Comparison of ENCODE assay signal across 13 cellular contexts in genomic region chr20:41387433-41387832, GRCh38. TPM values are rescaled to one million over a fixed set of nuclear protein-coding genes. Genes with fewer than 3 reads are reported as not detected.
DNase-seq lines count a peak whose midpoint lies in the region; ATAC-seq and TF ChIP-seq lines count a peak whose summit lies in the region.
"Had no signal": no experiment of that assay in that cellular context is flagged by ENCODE, and none has a peak within 500 bp of the region (broad histone marks: within the 10 kb centered on the region; RNA-seq: fewer than 3 reads in every experiment).

No MANE protein-coding gene starts in this region.

- H3K4me3 Mint-ChIP-seq in Caco-2 (ENCODE audit: unreplicated experiment) = no peak overlapping the region
- H3K4me3 Mint-ChIP-seq in endodermal cell = no peak overlapping the region
- H3K4me3 Mint-ChIP-seq in mesothelial cell of epicardium = no peak overlapping the region
- no peak overlapping the region for H3K4me3 Mint-ChIP-seq in progenitor cell of endocrine pancreas (ENCODE audit: low read depth)

- H3K27me3 ChIP-seq in Caco-2 (replicated peaks; ENCODE audit: control insufficient read depth, insufficient read depth, low read length) (no peaks in the 10 kb centered on the region), endodermal cell (ENCODE audit: control insufficient read depth, insufficient read depth, low read length, poor library complexity, severe bottlenecking) (no peaks in the 10 kb centered on the region), vagina (peaks cover 4% of the 10 kb centered on the region)
- H3K27me3 ChIP-seq: MG63 had no signal

- TF ChIP-seq CTCF in Caco-2 (IDR thresholded peaks at IDR 0.05; ENCODE audit: insufficient read depth in 1 of 2, low read depth in 1 of 2, low read length in 1 of 2, severe bottlenecking in 1 of 2, unreplicated experiment in 1 of 2) = peak; percentile 6 to 17
- TF ChIP-seq CTCF in endodermal cell (conservative IDR thresholded peaks at IDR 0.05) = peak; percentile 50
- TF ChIP-seq CTCF in mesothelial cell of epicardium (IDR thresholded peaks at IDR 0.05; ENCODE audit: unreplicated experiment) = no peak
- no peak for TF ChIP-seq CTCF in vagina (IDR thresholded peaks at IDR 0.05)
- TF ChIP-seq CTCF in progenitor cell of endocrine pancreas (IDR thresholded peaks at IDR 0.05; ENCODE audit: unreplicated experiment) = no peak

- H3K9me3 Mint-ChIP-seq in Caco-2 (ENCODE audit: unreplicated experiment) (no peaks in the 10 kb centered on the region), endodermal cell (no peaks in the 10 kb centered on the region), mesothelial cell of epicardium (no peaks in the 10 kb centered on the region), progenitor cell of endocrine pancreas (ENCODE audit: low read depth) (no peaks in the 10 kb centered on the region)

- intact Hi-C loops in Caco-2 (cut with micrococcal nuclease; ENCODE audit: unreplicated experiment) = no loop called here
- intact Hi-C loops in vagina (cut with DNase I) = no loop called here

- DNase-seq in Caco-2 = no peak
- DNase-seq in M059J (ENCODE audit: low read depth) = peak; percentile 11
- peak; percentile 74 for DNase-seq in endodermal cell
- DNase-seq in mesothelial cell of epicardium (ENCODE audit: low spot score in 2 of 2, unreplicated experiment in 2 of 2) = no peak
- no peak for DNase-seq in vagina (ENCODE audit: extremely low spot score in 2 of 2)
- DNase-seq in C1 segment of cervical spinal cord (lab: John Stamatoyannopoulos, UW) = no peak
- DNase-seq in progenitor cell of endocrine pancreas (ENCODE audit: low spot score, unreplicated experiment) = no peak
- DNase-seq: activated gamma-delta T cell, MG63, NCI-H2029 treated with DMSO at 0.1 percent for 48 hours had no signal

- WGBS in endodermal cell (ENCODE audit: insufficient coverage in 1 of 2, insufficient read length in 1 of 2), 2 experiments = 32 to 56% methylated on average over 7 to 9 of the region's 9 CpGs

- BruUV-seq in Caco-2 (replicated peaks; lab: Mats Ljungman, UMichigan) = no TSS peak

- H3K36me3 ChIP-seq in Caco-2 (ENCODE audit: control insufficient read depth, insufficient read depth, low read length) = no peaks in the 10 kb centered on the region
- H3K36me3 ChIP-seq in endodermal cell (ENCODE audit: control insufficient read depth, insufficient read depth, low read length) = no peaks in the 10 kb centered on the region
- no peaks in the 10 kb centered on the region for H3K36me3 ChIP-seq in vagina
- H3K36me3 ChIP-seq: MG63 had no signal

- H3K27ac ChIP-seq in endodermal cell (ENCODE audit: low read depth, low read length) = no peak overlapping the region
- H3K27ac ChIP-seq in vagina = no peak overlapping the region
- H3K27ac ChIP-seq: C4-2B had no signal

- no peak for ATAC-seq in GM18907 (IDR thresholded peaks at IDR 0.05; ENCODE audit: unreplicated experiment)
- ATAC-seq: GM12878 had no signal

- no peaks in the 10 kb centered on the region for H3K9me3 ChIP-seq in Caco-2
- H3K9me3 ChIP-seq in endodermal cell (ENCODE audit: control insufficient read depth, low read length) = no peaks in the 10 kb centered on the region
- no peaks in the 10 kb centered on the region for H3K9me3 ChIP-seq in vagina
- H3K9me3 ChIP-seq: MG63 had no signal

- no peak overlapping the region for H3K9ac ChIP-seq in endodermal cell (ENCODE audit: extremely low read depth, low read length, poor library complexity, severe bottlenecking)

- POLR2A ChIA-PET in Caco-2 (lab: Charles Lee) = no interaction called here

- H3K4me1 ChIP-seq in Caco-2 = no peaks in the 10 kb centered on the region
- no peaks in the 10 kb centered on the region for H3K4me1 ChIP-seq in endodermal cell (ENCODE audit: control insufficient read depth, insufficient read depth, low read length)
- peaks cover 25% of the 10 kb centered on the region for H3K4me1 ChIP-seq in vagina

- no peak overlapping the region for H3K4me3 ChIP-seq in Caco-2 (ENCODE audit: low read depth, low read length)
- H3K4me3 ChIP-seq in endodermal cell (ENCODE audit: low read length) = no peak overlapping the region
- no peak overlapping the region for H3K4me3 ChIP-seq in vagina
- H3K4me3 ChIP-seq: GM12878, MG63 had no signal

- H3K36me3 Mint-ChIP-seq in Caco-2 (ENCODE audit: insufficient read depth, unreplicated experiment) (no peaks in the 10 kb centered on the region), endodermal cell (ENCODE audit: low read depth) (no peaks in the 10 kb centered on the region), mesothelial cell of epicardium (no peaks in the 10 kb centered on the region), progenitor cell of endocrine pancreas (ENCODE audit: insufficient read depth) (no peaks in the 10 kb centered on the region)

- peaks cover 8% of the 10 kb centered on the region for H3K27me3 Mint-ChIP-seq in Caco-2 (ENCODE audit: insufficient read depth, unreplicated experiment)
- H3K27me3 Mint-ChIP-seq in endodermal cell (ENCODE audit: insufficient read depth) = peaks cover 3% of the 10 kb centered on the region
- no peaks in the 10 kb centered on the region for H3K27me3 Mint-ChIP-seq in mesothelial cell of epicardium (ENCODE audit: low read depth)
- H3K27me3 Mint-ChIP-seq in progenitor cell of endocrine pancreas = peaks cover 11% of the 10 kb centered on the region

- CTCF ChIA-PET in Caco-2 (lab: Charles Lee) = no interaction called here

- peaks cover 11% of the 10 kb centered on the region for H3K4me1 Mint-ChIP-seq in Caco-2 (ENCODE audit: low read depth, unreplicated experiment)
- peaks cover 7% of the 10 kb centered on the region for H3K4me1 Mint-ChIP-seq in endodermal cell
- H3K4me1 Mint-ChIP-seq in mesothelial cell of epicardium = peaks cover 34% of the 10 kb centered on the region
- peaks cover 3% of the 10 kb centered on the region for H3K4me1 Mint-ChIP-seq in progenitor cell of endocrine pancreas (ENCODE audit: low read depth)

- no peak for TF ChIP-seq POLR2A in vagina (IDR thresholded peaks at IDR 0.05)

- H3K27ac Mint-ChIP-seq in Caco-2 (ENCODE audit: unreplicated experiment) (no peak overlapping the region), endodermal cell (no peak overlapping the region), mesothelial cell of epicardium (peak overlapping the region; percentile 91), progenitor cell of endocrine pancreas (no peak overlapping the region)

RNA-seq across cellular contexts. Expression of gene EMILIN3, which starts 20.8 kb away (rescaled TPM):
- total RNA-seq in Caco-2 (2022) (0.50 and 0.51 TPM in 2 replicates), endodermal cell (1 to 10 TPM; 5.3 to 9.6 TPM), mesothelial cell of epicardium (5.0 to 5.6 TPM (median 5.2 TPM) in 3 replicates), vagina (5.6 TPM), progenitor cell of endocrine pancreas (0.96 and 1.3 TPM in 2 replicates)
- not detected in 2 replicates for total RNA-seq in M059J (2014; rRNA removed; shearing (Covaris generic))
- polyA plus RNA-seq in endodermal cell (2013, experiment 1 of 2) = 9.3 TPM
- polyA plus RNA-seq in endodermal cell (2013, experiment 2 of 2) = 8.2 TPM
- total RNA-seq: GM12878 had no signal
- polyA plus RNA-seq: GM12878 had no signal

RNA-seq across cellular contexts. Expression of gene LPIN3, which starts 46.8 kb away (rescaled TPM):
- total RNA-seq in Caco-2 (2022) (32.6 and 32.8 TPM in 2 replicates), endodermal cell (10 to 100 TPM; 13.1 to 13.2 TPM), mesothelial cell of epicardium (19.3 to 21.3 TPM (median 20.8 TPM) in 3 replicates), vagina (82.3 TPM), progenitor cell of endocrine pancreas (18.3 and 18.4 TPM in 2 replicates)
- total RNA-seq in M059J (2014; rRNA removed; shearing (Covaris generic)) = 0.05 and 0.76 TPM in 2 replicates
- 7.1 TPM for polyA plus RNA-seq in endodermal cell (2013, experiment 1 of 2)
- 6.8 TPM for polyA plus RNA-seq in endodermal cell (2013, experiment 2 of 2)

Comparison
In these comparisons a context has a peak if more than half of its experiments do, and no peak if none do; other contexts are left out.
1. DNase-seq: peak in M059J (single experiment) and endodermal cell (single experiment); none in Caco-2 (0 of 2), mesothelial cell of epicardium (0 of 2), vagina (0 of 2), C1 segment of cervical spinal cord (0 of 14) and progenitor cell of endocrine pancreas (single experiment).
2. CTCF ChIP-seq: peak in Caco-2 (2 of 2) and endodermal cell (single experiment); none in mesothelial cell of epicardium (single experiment), vagina (0 of 3) and progenitor cell of endocrine pancreas (single experiment).